Comparison of ENCODE assay signal across 22 cellular contexts in the genomic region with DNA sequence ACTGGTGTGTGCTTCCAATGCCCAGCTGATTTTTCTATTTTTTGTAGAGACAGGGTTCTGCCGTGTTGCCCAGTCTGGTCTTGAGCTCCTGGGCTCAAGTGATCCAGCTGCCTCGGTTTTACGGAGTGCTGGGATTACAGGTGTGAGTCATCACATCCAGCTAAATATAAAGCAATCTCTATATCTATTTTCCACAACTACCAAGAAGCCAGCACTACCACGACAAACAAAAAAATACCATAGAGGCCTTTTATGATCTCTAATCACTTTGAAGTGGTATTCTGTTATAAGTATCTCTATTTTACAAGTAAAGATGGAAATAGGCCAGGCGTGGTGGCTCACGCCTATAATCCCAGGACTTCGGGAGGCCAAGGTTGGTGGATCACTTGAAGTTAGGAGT. TPM values are rescaled to one million over a fixed set of nuclear protein-coding genes. Genes with fewer than 3 reads are reported as not detected.
DNase-seq lines count a peak whose midpoint lies in the region; ATAC-seq and TF ChIP-seq lines count a peak whose summit lies in the region.
"Had no signal": no experiment of that assay in that cellular context is flagged by ENCODE, and none has a peak within 500 bp of the region (broad histone marks: within the 10 kb centered on the region; RNA-seq: fewer than 3 reads in every experiment).

No MANE protein-coding gene starts in this region.

- H3K4me3 ChIP-seq in right atrium auricular region (no peak overlapping the region), fibroblast of villous mesenchyme (ENCODE audit: low read depth, low read length) (no peak overlapping the region), trophoblast cell (ENCODE audit: low read depth, low read length) (no peak overlapping the region), uterus (no peak overlapping the region)
- H3K4me3 ChIP-seq: A549; BLaER1 treated with 17β-estradiol and CSF1 and Interleukin-3, amounts not matched to agents 10 nM and 100 nM; GM12878; Peyer's patch had no signal

- H2BK12ac ChIP-seq in trophoblast cell (ENCODE audit: low read length), result no peak overlapping the region

- no peak for TF ChIP-seq POLR2A in uterus (IDR thresholded peaks at IDR 0.05)

- H2AK5ac ChIP-seq in trophoblast cell (ENCODE audit: low read length), result no peak overlapping the region

- no peak overlapping the region for H3K14ac ChIP-seq in trophoblast cell (ENCODE audit: low read length)

- no peak overlapping the region for H3K18ac ChIP-seq in trophoblast cell (ENCODE audit: low read length)

- no peaks in the 10 kb centered on the region for H3K79me2 ChIP-seq in trophoblast cell (ENCODE audit: control insufficient read depth, insufficient read depth, low read length, poor library complexity)

- no peaks in the 10 kb centered on the region for H3K79me1 ChIP-seq in trophoblast cell (ENCODE audit: low read length)

- TF ChIP-seq CTCF in right atrium auricular region (IDR thresholded peaks at IDR 0.05), result no peak
- TF ChIP-seq CTCF in fibroblast of villous mesenchyme (IDR thresholded peaks at IDR 0.05; ENCODE audit: insufficient read depth, low read depth, low read length), result no peak
- TF ChIP-seq CTCF in uterus (IDR thresholded peaks at IDR 0.05), result no peak

- peaks cover 0 to 4% of the 10 kb centered on the region in 2 donors for H3K4me1 ChIP-seq in right atrium auricular region
- H3K4me1 ChIP-seq in trophoblast cell (ENCODE audit: control insufficient read depth in 1 of 2, insufficient read depth in 2 of 2, low read length in 2 of 2), result no peaks in the 10 kb centered on the region
- no peaks in the 10 kb centered on the region for H3K4me1 ChIP-seq in uterus
- H3K4me1 ChIP-seq: A549, Peyer's patch had no signal

- H3K9ac ChIP-seq in trophoblast cell (ENCODE audit: low read length), result no peak overlapping the region
- H3K9ac ChIP-seq: BLaER1 treated with 17β-estradiol and CSF1 and Interleukin-3, amounts not matched to agents 10 nM and 100 nM; KMS-11 had no signal

- DNase-seq in left ventricle myocardium superior, result no peak
- DNase-seq in right atrium auricular region (ENCODE audit: low spot score), result no peak
- DNase-seq in fibroblast of villous mesenchyme (ENCODE audit: low read depth), result peak; percentile 69
- DNase-seq in trophoblast cell, result peak in 1 of 2 donors; percentile 40
- no peak for DNase-seq in uterus
- DNase-seq in glomerular visceral epithelial cell (ENCODE audit: extremely low spot score), result no peak
- no peak for DNase-seq in epidermal melanocyte (ENCODE audit: insufficient read length, low spot score)
- DNase-seq: CD8-positive, alpha-beta memory T cell; DND-41; GOT3; MM.1S; NCI-H1105; NCI-H1694; NCI-H2107; NCI-H226; NCI-H524 treated with DMSO at 0.1 percent for 48 hours; Peyer's patch had no signal

- no peaks in the 10 kb centered on the region for H3K9me3 ChIP-seq in right atrium auricular region
- no peaks in the 10 kb centered on the region for H3K9me3 ChIP-seq in trophoblast cell (ENCODE audit: insufficient read depth, low read depth, low read length)
- H3K9me3 ChIP-seq in uterus, result no peaks in the 10 kb centered on the region
- H3K9me3 ChIP-seq: A549; BLaER1 treated with 17β-estradiol and CSF1 and Interleukin-3, amounts not matched to agents 10 nM and 100 nM; Peyer's patch had no signal

- peak overlapping the region; percentile 36 for H4K12ac ChIP-seq in trophoblast cell (ENCODE audit: low read depth, low read length)

- intact Hi-C loops in left ventricle myocardium superior (cut with micrococcal nuclease) (no loop called here), uterus (cut with DNase I; ENCODE audit: low total_unique reads) (no loop called here)

- no peak overlapping the region for H2BK120ac ChIP-seq in trophoblast cell (ENCODE audit: insufficient read depth, low read length, poor library complexity)

- H3K4me2 ChIP-seq in trophoblast cell (ENCODE audit: low read length), result no peak overlapping the region
- H3K4me2 ChIP-seq: A549; BLaER1 treated with 17β-estradiol and CSF1 and Interleukin-3, amounts not matched to agents 10 nM and 100 nM; KMS-11 had no signal

- no peak overlapping the region for H4K8ac ChIP-seq in trophoblast cell (ENCODE audit: low read depth, low read length)

- H3K36me3 ChIP-seq in right atrium auricular region (peaks cover 25% of the 10 kb centered on the region), trophoblast cell (ENCODE audit: control insufficient read depth in 1 of 2, insufficient read depth in 2 of 2, low read length in 2 of 2) (peaks cover 10 to 12% of the 10 kb centered on the region in 2 experiments), uterus (no peaks in the 10 kb centered on the region)

- H3K27ac ChIP-seq in right atrium auricular region (no peak overlapping the region), trophoblast cell (ENCODE audit: low read depth, low read length) (no peak overlapping the region), uterus (no peak overlapping the region)
- H3K27ac ChIP-seq: A549; BLaER1 treated with 17β-estradiol and CSF1 and Interleukin-3, amounts not matched to agents 10 nM and 100 nM; KMS-11; Peyer's patch had no signal

- no peak overlapping the region for H2BK5ac ChIP-seq in trophoblast cell (ENCODE audit: low read depth, low read length, poor library complexity)

- ATAC-seq in left ventricle myocardium superior, result peak; percentile 20
- ATAC-seq: GM12878, Right ventricle myocardium inferior had no signal

- H3K23ac ChIP-seq in trophoblast cell (ENCODE audit: low read length), result no peak overlapping the region

- WGBS in trophoblast cell (ENCODE audit: extremely low coverage, insufficient coverage, insufficient read length), result no CpG with 5 or more reads among the region's 7 CpGs

- no peak overlapping the region for H2AFZ ChIP-seq in trophoblast cell (ENCODE audit: insufficient read depth, low read length, poor library complexity)

- H3K4ac ChIP-seq in trophoblast cell (ENCODE audit: low read depth, low read length), result no peak overlapping the region

- no peak overlapping the region for H4K91ac ChIP-seq in trophoblast cell (ENCODE audit: low read depth, low read length)

- H3K27me3 ChIP-seq in right atrium auricular region (no peaks in the 10 kb centered on the region), trophoblast cell (ENCODE audit: insufficient read depth, low read length) (no peaks in the 10 kb centered on the region), uterus (no peaks in the 10 kb centered on the region)
- H3K27me3 ChIP-seq: BLaER1 treated with 17β-estradiol and CSF1 and Interleukin-3, amounts not matched to agents 10 nM and 100 nM; Peyer's patch had no signal

RNA-seq across cellular contexts. Expression of gene C2orf74, which starts 34.7 kb away (rescaled TPM):
- total RNA-seq in left ventricle myocardium superior (28.0 TPM), right atrium auricular region (10 to 100 TPM; 28.0 to 51.3 TPM), fibroblast of villous mesenchyme (4.2 and 13.0 TPM in 2 replicates), uterus (10 to 100 TPM in 2 of 4 donors, 1 to 10 TPM in 2; 5.7 to 50.9 (median 13.6) TPM)
- 19.5 and 20.7 TPM in 2 replicates for polyA plus RNA-seq in trophoblast cell (2013)
